Comparison of ENCODE assay signal across 1 cellular context in the genomic region with DNA sequence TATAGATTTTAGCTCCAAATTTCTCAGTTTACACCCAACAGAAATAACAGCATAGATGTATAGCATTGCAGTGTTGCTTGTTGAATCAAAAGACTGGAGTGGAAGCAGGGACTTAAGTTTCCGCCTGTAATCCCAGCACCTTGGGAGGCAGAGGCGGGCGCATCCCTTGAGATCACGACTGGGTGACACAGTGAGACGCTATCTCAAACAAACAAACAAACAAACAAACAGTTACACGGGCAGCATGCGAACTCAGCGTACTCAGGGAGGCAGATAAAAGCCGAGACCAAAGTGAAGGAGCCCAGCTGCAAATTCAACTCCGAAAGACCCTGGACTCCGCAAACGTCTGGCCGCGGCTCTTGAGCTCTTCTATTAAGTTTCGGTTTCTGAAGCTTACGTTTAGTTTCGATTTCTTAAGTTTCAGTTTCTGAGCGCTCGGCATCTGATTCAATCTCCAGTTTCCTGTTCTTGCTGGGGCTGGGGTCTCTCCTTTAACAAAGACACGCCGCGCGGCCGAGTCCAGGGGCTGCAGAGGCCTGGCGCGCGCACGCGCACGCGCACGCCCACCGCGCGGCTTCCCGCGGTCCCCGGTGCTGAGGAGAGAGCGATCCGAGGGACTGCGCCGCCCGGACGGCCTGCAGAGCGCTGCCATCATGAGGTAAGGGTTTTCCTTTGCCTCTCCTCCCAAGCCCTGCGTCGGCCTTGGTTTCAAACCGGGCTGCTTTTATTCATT.
TF ChIP-seq lines count a peak whose summit lies in the region.

A gene with protein sequence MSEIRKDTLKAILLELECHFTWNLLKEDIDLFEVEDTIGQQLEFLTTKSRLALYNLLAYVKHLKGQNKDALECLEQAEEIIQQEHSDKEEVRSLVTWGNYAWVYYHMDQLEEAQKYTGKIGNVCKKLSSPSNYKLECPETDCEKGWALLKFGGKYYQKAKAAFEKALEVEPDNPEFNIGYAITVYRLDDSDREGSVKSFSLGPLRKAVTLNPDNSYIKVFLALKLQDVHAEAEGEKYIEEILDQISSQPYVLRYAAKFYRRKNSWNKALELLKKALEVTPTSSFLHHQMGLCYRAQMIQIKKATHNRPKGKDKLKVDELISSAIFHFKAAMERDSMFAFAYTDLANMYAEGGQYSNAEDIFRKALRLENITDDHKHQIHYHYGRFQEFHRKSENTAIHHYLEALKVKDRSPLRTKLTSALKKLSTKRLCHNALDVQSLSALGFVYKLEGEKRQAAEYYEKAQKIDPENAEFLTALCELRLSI (plus strand): TSS at position 423 of the 733 bp plus-strand sequence. CDS start 231 bp downstream, at position 654.

TF ChIP-seq in HepG2, 621 proteins besides CTCF, POLR2A, EP300 and RAD21 (continued from another document and continues in another):
- TF ChIP-seq, protein P1, sequence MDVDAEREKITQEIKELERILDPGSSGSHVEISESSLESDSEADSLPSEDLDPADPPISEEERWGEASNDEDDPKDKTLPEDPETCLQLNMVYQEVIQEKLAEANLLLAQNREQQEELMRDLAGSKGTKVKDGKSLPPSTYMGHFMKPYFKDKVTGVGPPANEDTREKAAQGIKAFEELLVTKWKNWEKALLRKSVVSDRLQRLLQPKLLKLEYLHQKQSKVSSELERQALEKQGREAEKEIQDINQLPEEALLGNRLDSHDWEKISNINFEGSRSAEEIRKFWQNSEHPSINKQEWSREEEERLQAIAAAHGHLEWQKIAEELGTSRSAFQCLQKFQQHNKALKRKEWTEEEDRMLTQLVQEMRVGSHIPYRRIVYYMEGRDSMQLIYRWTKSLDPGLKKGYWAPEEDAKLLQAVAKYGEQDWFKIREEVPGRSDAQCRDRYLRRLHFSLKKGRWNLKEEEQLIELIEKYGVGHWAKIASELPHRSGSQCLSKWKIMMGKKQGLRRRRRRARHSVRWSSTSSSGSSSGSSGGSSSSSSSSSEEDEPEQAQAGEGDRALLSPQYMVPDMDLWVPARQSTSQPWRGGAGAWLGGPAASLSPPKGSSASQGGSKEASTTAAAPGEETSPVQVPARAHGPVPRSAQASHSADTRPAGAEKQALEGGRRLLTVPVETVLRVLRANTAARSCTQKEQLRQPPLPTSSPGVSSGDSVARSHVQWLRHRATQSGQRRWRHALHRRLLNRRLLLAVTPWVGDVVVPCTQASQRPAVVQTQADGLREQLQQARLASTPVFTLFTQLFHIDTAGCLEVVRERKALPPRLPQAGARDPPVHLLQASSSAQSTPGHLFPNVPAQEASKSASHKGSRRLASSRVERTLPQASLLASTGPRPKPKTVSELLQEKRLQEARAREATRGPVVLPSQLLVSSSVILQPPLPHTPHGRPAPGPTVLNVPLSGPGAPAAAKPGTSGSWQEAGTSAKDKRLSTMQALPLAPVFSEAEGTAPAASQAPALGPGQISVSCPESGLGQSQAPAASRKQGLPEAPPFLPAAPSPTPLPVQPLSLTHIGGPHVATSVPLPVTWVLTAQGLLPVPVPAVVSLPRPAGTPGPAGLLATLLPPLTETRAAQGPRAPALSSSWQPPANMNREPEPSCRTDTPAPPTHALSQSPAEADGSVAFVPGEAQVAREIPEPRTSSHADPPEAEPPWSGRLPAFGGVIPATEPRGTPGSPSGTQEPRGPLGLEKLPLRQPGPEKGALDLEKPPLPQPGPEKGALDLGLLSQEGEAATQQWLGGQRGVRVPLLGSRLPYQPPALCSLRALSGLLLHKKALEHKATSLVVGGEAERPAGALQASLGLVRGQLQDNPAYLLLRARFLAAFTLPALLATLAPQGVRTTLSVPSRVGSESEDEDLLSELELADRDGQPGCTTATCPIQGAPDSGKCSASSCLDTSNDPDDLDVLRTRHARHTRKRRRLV (CRISPR knock-in tag; IDR thresholded peaks at IDR 0.05): no peak
- TF ChIP-seq, protein P2, sequence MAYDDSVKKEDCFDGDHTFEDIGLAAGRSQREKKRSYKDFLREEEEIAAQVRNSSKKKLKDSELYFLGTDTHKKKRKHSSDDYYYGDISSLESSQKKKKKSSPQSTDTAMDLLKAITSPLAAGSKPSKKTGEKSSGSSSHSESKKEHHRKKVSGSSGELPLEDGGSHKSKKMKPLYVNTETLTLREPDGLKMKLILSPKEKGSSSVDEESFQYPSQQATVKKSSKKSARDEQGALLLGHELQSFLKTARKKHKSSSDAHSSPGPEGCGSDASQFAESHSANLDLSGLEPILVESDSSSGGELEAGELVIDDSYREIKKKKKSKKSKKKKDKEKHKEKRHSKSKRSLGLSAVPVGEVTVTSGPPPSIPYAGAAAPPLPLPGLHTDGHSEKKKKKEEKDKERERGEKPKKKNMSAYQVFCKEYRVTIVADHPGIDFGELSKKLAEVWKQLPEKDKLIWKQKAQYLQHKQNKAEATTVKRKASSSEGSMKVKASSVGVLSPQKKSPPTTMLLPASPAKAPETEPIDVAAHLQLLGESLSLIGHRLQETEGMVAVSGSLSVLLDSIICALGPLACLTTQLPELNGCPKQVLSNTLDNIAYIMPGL (CRISPR knock-in tag; IDR thresholded peaks at IDR 0.05; ENCODE audit: borderline replicate concordance in 1 of 2, low read depth in 1 of 2): peak; percentile 40 to 82; a peak in 2 of 4 replicates
- TF ChIP-seq, protein P3, sequence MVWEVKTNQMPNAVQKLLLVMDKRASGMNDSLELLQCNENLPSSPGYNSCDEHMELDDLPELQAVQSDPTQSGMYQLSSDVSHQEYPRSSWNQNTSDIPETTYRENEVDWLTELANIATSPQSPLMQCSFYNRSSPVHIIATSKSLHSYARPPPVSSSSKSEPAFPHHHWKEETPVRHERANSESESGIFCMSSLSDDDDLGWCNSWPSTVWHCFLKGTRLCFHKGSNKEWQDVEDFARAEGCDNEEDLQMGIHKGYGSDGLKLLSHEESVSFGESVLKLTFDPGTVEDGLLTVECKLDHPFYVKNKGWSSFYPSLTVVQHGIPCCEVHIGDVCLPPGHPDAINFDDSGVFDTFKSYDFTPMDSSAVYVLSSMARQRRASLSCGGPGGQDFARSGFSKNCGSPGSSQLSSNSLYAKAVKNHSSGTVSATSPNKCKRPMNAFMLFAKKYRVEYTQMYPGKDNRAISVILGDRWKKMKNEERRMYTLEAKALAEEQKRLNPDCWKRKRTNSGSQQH (CRISPR knock-in tag; IDR thresholded peaks at IDR 0.05; ENCODE audit: low read depth): no peak
- 0 out of 2 replicates have a peak, but pooled peaks have one; percentile 37 for TF ChIP-seq TGIF2 (CRISPR knock-in tag; IDR thresholded peaks at IDR 0.05)
- TF ChIP-seq ZNF567 (CRISPR knock-in tag; IDR thresholded peaks at IDR 0.05; ENCODE audit: borderline replicate concordance): no peak
- TF ChIP-seq NPAS2 (CRISPR knock-in tag; IDR thresholded peaks at IDR 0.05; ENCODE audit: borderline replicate concordance): 0 out of 2 replicates have a peak, but pooled peaks have one; percentile 26
- TF ChIP-seq, protein P4, sequence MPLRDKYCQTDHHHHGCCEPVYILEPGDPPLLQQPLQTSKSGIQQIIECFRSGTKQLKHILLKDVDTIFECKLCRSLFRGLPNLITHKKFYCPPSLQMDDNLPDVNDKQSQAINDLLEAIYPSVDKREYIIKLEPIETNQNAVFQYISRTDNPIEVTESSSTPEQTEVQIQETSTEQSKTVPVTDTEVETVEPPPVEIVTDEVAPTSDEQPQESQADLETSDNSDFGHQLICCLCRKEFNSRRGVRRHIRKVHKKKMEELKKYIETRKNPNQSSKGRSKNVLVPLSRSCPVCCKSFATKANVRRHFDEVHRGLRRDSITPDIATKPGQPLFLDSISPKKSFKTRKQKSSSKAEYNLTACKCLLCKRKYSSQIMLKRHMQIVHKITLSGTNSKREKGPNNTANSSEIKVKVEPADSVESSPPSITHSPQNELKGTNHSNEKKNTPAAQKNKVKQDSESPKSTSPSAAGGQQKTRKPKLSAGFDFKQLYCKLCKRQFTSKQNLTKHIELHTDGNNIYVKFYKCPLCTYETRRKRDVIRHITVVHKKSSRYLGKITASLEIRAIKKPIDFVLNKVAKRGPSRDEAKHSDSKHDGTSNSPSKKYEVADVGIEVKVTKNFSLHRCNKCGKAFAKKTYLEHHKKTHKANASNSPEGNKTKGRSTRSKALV (CRISPR knock-in tag; IDR thresholded peaks at IDR 0.05): peak; percentile 59; the same call in 1 of the 2 replicates
- peak; percentile 36; the same call in 1 of the 2 replicates for TF ChIP-seq SAP130 (CRISPR knock-in tag; IDR thresholded peaks at IDR 0.05; ENCODE audit: low read depth)
- TF ChIP-seq, protein P5, sequence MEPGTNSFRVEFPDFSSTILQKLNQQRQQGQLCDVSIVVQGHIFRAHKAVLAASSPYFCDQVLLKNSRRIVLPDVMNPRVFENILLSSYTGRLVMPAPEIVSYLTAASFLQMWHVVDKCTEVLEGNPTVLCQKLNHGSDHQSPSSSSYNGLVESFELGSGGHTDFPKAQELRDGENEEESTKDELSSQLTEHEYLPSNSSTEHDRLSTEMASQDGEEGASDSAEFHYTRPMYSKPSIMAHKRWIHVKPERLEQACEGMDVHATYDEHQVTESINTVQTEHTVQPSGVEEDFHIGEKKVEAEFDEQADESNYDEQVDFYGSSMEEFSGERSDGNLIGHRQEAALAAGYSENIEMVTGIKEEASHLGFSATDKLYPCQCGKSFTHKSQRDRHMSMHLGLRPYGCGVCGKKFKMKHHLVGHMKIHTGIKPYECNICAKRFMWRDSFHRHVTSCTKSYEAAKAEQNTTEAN (CRISPR knock-in tag; conservative IDR thresholded peaks at IDR 0.05): 0 out of 2 replicates have a peak, but pooled peaks have one; percentile 33
- TF ChIP-seq, protein P6, sequence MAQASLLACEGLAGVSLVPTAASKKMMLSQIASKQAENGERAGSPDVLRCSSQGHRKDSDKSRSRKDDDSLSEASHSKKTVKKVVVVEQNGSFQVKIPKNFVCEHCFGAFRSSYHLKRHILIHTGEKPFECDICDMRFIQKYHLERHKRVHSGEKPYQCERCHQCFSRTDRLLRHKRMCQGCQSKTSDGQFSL (CRISPR knock-in tag; IDR thresholded peaks at IDR 0.05): no peak
- TF ChIP-seq ZSCAN31 (CRISPR knock-in tag; IDR thresholded peaks at IDR 0.05; ENCODE audit: low read depth): peak; percentile 57; the same call in 1 of the 2 replicates
- no peak for TF ChIP-seq MAZ (IDR thresholded peaks at IDR 0.05; ENCODE audit: borderline replicate concordance, low read depth, low read length)
- no peak; the same call in 1 of the 2 replicates for TF ChIP-seq MAZ (CRISPR knock-in tag; IDR thresholded peaks at IDR 0.05; ENCODE audit: low read depth)
- TF ChIP-seq ZBTB42 (CRISPR knock-in tag; IDR thresholded peaks at IDR 0.05): no peak
- peak; percentile 35; the same call in 1 of the 2 replicates for TF ChIP-seq ZBTB7B (CRISPR knock-in tag; IDR thresholded peaks at IDR 0.05)
- TF ChIP-seq, protein P7, sequence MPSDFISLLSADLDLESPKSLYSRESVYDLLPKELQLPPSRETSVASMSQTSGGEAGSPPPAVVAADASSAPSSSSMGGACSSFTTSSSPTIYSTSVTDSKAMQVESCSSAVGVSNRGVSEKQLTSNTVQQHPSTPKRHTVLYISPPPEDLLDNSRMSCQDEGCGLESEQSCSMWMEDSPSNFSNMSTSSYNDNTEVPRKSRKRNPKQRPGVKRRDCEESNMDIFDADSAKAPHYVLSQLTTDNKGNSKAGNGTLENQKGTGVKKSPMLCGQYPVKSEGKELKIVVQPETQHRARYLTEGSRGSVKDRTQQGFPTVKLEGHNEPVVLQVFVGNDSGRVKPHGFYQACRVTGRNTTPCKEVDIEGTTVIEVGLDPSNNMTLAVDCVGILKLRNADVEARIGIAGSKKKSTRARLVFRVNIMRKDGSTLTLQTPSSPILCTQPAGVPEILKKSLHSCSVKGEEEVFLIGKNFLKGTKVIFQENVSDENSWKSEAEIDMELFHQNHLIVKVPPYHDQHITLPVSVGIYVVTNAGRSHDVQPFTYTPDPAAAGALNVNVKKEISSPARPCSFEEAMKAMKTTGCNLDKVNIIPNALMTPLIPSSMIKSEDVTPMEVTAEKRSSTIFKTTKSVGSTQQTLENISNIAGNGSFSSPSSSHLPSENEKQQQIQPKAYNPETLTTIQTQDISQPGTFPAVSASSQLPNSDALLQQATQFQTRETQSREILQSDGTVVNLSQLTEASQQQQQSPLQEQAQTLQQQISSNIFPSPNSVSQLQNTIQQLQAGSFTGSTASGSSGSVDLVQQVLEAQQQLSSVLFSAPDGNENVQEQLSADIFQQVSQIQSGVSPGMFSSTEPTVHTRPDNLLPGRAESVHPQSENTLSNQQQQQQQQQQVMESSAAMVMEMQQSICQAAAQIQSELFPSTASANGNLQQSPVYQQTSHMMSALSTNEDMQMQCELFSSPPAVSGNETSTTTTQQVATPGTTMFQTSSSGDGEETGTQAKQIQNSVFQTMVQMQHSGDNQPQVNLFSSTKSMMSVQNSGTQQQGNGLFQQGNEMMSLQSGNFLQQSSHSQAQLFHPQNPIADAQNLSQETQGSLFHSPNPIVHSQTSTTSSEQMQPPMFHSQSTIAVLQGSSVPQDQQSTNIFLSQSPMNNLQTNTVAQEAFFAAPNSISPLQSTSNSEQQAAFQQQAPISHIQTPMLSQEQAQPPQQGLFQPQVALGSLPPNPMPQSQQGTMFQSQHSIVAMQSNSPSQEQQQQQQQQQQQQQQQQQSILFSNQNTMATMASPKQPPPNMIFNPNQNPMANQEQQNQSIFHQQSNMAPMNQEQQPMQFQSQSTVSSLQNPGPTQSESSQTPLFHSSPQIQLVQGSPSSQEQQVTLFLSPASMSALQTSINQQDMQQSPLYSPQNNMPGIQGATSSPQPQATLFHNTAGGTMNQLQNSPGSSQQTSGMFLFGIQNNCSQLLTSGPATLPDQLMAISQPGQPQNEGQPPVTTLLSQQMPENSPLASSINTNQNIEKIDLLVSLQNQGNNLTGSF (CRISPR knock-in tag; IDR thresholded peaks at IDR 0.05): 0 out of 2 replicates have a peak, but pooled peaks have one; percentile 9
- TF ChIP-seq, protein P8, sequence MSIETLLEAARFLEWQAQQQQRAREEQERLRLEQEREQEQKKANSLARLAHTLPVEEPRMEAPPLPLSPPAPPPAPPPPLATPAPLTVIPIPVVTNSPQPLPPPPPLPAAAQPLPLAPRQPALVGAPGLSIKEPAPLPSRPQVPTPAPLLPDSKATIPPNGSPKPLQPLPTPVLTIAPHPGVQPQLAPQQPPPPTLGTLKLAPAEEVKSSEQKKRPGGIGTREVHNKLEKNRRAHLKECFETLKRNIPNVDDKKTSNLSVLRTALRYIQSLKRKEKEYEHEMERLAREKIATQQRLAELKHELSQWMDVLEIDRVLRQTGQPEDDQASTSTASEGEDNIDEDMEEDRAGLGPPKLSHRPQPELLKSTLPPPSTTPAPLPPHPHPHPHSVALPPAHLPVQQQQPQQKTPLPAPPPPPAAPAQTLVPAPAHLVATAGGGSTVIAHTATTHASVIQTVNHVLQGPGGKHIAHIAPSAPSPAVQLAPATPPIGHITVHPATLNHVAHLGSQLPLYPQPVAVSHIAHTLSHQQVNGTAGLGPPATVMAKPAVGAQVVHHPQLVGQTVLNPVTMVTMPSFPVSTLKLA (IDR thresholded peaks at IDR 0.05): no peak
- TF ChIP-seq ZNF547 (CRISPR knock-in tag; IDR thresholded peaks at IDR 0.05): peak; percentile 76
- TF ChIP-seq, protein P9, sequence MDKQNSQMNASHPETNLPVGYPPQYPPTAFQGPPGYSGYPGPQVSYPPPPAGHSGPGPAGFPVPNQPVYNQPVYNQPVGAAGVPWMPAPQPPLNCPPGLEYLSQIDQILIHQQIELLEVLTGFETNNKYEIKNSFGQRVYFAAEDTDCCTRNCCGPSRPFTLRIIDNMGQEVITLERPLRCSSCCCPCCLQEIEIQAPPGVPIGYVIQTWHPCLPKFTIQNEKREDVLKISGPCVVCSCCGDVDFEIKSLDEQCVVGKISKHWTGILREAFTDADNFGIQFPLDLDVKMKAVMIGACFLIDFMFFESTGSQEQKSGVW (CRISPR knock-in tag; IDR thresholded peaks at IDR 0.05; ENCODE audit: borderline replicate concordance): no peak
- TF ChIP-seq, protein P10, sequence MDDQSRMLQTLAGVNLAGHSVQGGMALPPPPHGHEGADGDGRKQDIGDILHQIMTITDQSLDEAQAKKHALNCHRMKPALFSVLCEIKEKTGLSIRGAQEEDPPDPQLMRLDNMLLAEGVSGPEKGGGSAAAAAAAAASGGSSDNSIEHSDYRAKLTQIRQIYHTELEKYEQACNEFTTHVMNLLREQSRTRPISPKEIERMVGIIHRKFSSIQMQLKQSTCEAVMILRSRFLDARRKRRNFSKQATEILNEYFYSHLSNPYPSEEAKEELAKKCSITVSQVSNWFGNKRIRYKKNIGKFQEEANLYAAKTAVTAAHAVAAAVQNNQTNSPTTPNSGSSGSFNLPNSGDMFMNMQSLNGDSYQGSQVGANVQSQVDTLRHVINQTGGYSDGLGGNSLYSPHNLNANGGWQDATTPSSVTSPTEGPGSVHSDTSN (CRISPR knock-in tag; IDR thresholded peaks at IDR 0.05; ENCODE audit: borderline replicate concordance): 0 out of 2 replicates have a peak, but pooled peaks have one; percentile 7
- TF ChIP-seq STAG1 (CRISPR knock-in tag; IDR thresholded peaks at IDR 0.05): no peak
